ENCODE assay signal across 8 cellular contexts in genomic region chr5:161544350-161544765, GRCh38. TPM values are rescaled to one million over a fixed set of nuclear protein-coding genes. Genes with fewer than 3 reads are reported as not detected.
DNase-seq lines count a peak whose midpoint lies in the region; ATAC-seq and TF ChIP-seq lines count a peak whose summit lies in the region.

No MANE protein-coding gene starts in this region.

- H3K4me1 Mint-ChIP-seq in activated naive CD4-positive, alpha-beta T cell treated with anti-CD3 and anti-CD28 coated beads for 36 hours (ENCODE audit: low read depth): peaks cover 13% of the 10 kb centered on the region
- peaks cover 8% of the 10 kb centered on the region for H3K4me1 Mint-ChIP-seq in progenitor cell of endocrine pancreas (ENCODE audit: low read depth)

- H3K27me3 Mint-ChIP-seq in activated naive CD4-positive, alpha-beta T cell treated with anti-CD3 and anti-CD28 coated beads for 36 hours (ENCODE audit: low read depth): peaks cover 49% of the 10 kb centered on the region
- peaks cover 36% of the 10 kb centered on the region for H3K27me3 Mint-ChIP-seq in progenitor cell of endocrine pancreas

- ATAC-seq in GM21381 (IDR thresholded peaks at IDR 0.05; ENCODE audit: unreplicated experiment): peak; percentile 43

- H3K27ac Mint-ChIP-seq in activated naive CD4-positive, alpha-beta T cell treated with anti-CD3 and anti-CD28 coated beads for 36 hours: no peak overlapping the region
- no peak overlapping the region for H3K27ac Mint-ChIP-seq in progenitor cell of endocrine pancreas

- CTCF ChIA-PET in activated naive CD4-positive, alpha-beta T cell treated with anti-CD3 and anti-CD28 coated beads for 36 hours (lab: Charles Lee): no interaction called here

- no peaks in the 10 kb centered on the region for H3K36me3 Mint-ChIP-seq in activated naive CD4-positive, alpha-beta T cell treated with anti-CD3 and anti-CD28 coated beads for 36 hours (ENCODE audit: low read depth)
- peaks cover 2% of the 10 kb centered on the region for H3K36me3 Mint-ChIP-seq in progenitor cell of endocrine pancreas (ENCODE audit: insufficient read depth)

- no peak overlapping the region for H3K4me3 ChIP-seq in fibroblast of villous mesenchyme (ENCODE audit: low read depth, low read length)

- intact Hi-C loops in activated naive CD4-positive, alpha-beta T cell treated with anti-CD3 and anti-CD28 coated beads for 36 hours (cut with micrococcal nuclease): loop anchor here (2.0 kb wide), 1 partner anchor 1864 kb away; no protein-coding TSS in a partner anchor

- no peaks in the 10 kb centered on the region for H3K9me3 Mint-ChIP-seq in activated naive CD4-positive, alpha-beta T cell treated with anti-CD3 and anti-CD28 coated beads for 36 hours
- no peaks in the 10 kb centered on the region for H3K9me3 Mint-ChIP-seq in progenitor cell of endocrine pancreas (ENCODE audit: low read depth)

- peak; percentile 35 for DNase-seq in activated naive CD4-positive, alpha-beta T cell treated with anti-CD3 and anti-CD28 coated beads for 36 hours
- no peak for DNase-seq in activated naive CD4-positive, alpha-beta T cell treated with Interleukin-2 at 50 U/mL for 16 hours
- DNase-seq in HT-29 (ENCODE audit: low spot score): peak; percentile 53
- peak; percentile 50 for DNase-seq in SKM-1 treated with dmso at 0.1 percent for 144 hours (lab: John Stamatoyannopoulos, UW; ENCODE audit: unreplicated experiment)
- peak; percentile 21 for DNase-seq in fibroblast of villous mesenchyme (ENCODE audit: low read depth)
- DNase-seq in progenitor cell of endocrine pancreas (ENCODE audit: low spot score, unreplicated experiment): peak; percentile 37
- no peak for DNase-seq in effector CD8-positive, alpha-beta T cell (lab: John Stamatoyannopoulos, UW)

- TF ChIP-seq CTCF in fibroblast of villous mesenchyme (IDR thresholded peaks at IDR 0.05; ENCODE audit: insufficient read depth, low read depth, low read length) (peak; percentile 77), progenitor cell of endocrine pancreas (IDR thresholded peaks at IDR 0.05; ENCODE audit: unreplicated experiment) (peak; percentile 92)

- H3K4me3 Mint-ChIP-seq in activated naive CD4-positive, alpha-beta T cell treated with anti-CD3 and anti-CD28 coated beads for 36 hours: no peak overlapping the region
- H3K4me3 Mint-ChIP-seq in progenitor cell of endocrine pancreas (ENCODE audit: low read depth): no peak overlapping the region

RNA-seq across cellular contexts. Expression of gene GABRB2, which starts 2.2 kb away (rescaled TPM):
- total RNA-seq in activated naive CD4-positive, alpha-beta T cell treated with anti-CD3 and anti-CD28 coated beads for 36 hours: not detected
- total RNA-seq in HT-29 (2014; rRNA removed; shearing (Covaris generic)): not detected in 2 replicates
- total RNA-seq in fibroblast of villous mesenchyme (under 0.01 TPM in 1 of 2 replicates, not detected in the other), progenitor cell of endocrine pancreas (3.5 and 3.8 TPM in 2 replicates)

Comparison
In these comparisons a context has a peak if more than half of its experiments do, and no peak if none do; other contexts are left out.
1. DNase-seq: peak in activated naive CD4-positive, alpha-beta T cell treated with anti-CD3 and anti-CD28 coated beads for 36 hours (single experiment), HT-29 (single experiment), SKM-1 treated with dmso at 0.1 percent for 144 hours (single experiment), fibroblast of villous mesenchyme (single experiment) and progenitor cell of endocrine pancreas (single experiment); none in activated naive CD4-positive, alpha-beta T cell treated with Interleukin-2 at 50 U/mL for 16 hours (single experiment) and effector CD8-positive, alpha-beta T cell (single experiment).